17 cellular contexts compared by ENCODE assay signal in genomic region chr14:101467181-101467926, GRCh38.
"Had no signal": no experiment of that assay in that cellular context is flagged by ENCODE, and none has a peak within 500 bp of the region (broad histone marks: within the 10 kb centered on the region; RNA-seq: fewer than 3 reads in every experiment).

No MANE protein-coding gene starts in this region.

- H3K36me3 ChIP-seq: colonic mucosa, heart left ventricle had no signal

- H3K4me3 Mint-ChIP-seq: naive thymus-derived CD4-positive, alpha-beta T cell; nephron progenitor cell had no signal

- H3K27ac Mint-ChIP-seq: naive thymus-derived CD4-positive, alpha-beta T cell; nephron progenitor cell had no signal

- H3K27me3 ChIP-seq: colonic mucosa had no signal

- H3K27ac ChIP-seq: colonic mucosa, heart left ventricle had no signal

- H3K9me3 ChIP-seq: colonic mucosa, heart left ventricle had no signal

- H3K9me3 Mint-ChIP-seq: naive thymus-derived CD4-positive, alpha-beta T cell; nephron progenitor cell had no signal

- H3K4me1 ChIP-seq: colonic mucosa, heart left ventricle had no signal

- DNase-seq: colonic mucosa; effector CD8-positive, alpha-beta T cell; heart left ventricle; hypothalamus; left ventricle myocardium superior; mesendoderm; naive thymus-derived CD4-positive, alpha-beta T cell; nephron progenitor cell; right cardiac atrium; small intestine; stimulated activated CD4-positive, alpha-beta T cell treated with anti-CD3 and anti-CD28 coated beads, Interleukin-2, amount 100 ng/mL, for 48 hours; stimulated activated naive CD4-positive, alpha-beta T cell treated with Interleukin-2 at 50 U/mL for 16 hours; trophoblast cell had no signal

- FAIRE-seq: frontal cortex, islet of Langerhans, small intestine, urothelium cell line had no signal

- H3K36me3 Mint-ChIP-seq: naive thymus-derived CD4-positive, alpha-beta T cell had no signal

- H3K4me1 Mint-ChIP-seq: naive thymus-derived CD4-positive, alpha-beta T cell had no signal

- H3K4me3 ChIP-seq: colonic mucosa, heart left ventricle, lung had no signal

- ATAC-seq: heart left ventricle; left ventricle myocardium superior; naive thymus-derived CD4-positive, alpha-beta T cell; right cardiac atrium had no signal
